ENCODE assay signal across 2 cellular contexts in genomic region chr17:73301359-73301758, GRCh38.
TF ChIP-seq lines count a peak whose summit lies in the region.

No MANE protein-coding gene starts in this region.

TF ChIP-seq in HepG2, 621 proteins besides CTCF, POLR2A, EP300 and RAD21:
- TF ChIP-seq CHD4 (IDR thresholded peaks at IDR 0.05; ENCODE audit: borderline replicate concordance, low read length) (no peak), MEIS1 (CRISPR knock-in tag; IDR thresholded peaks at IDR 0.05; ENCODE audit: borderline replicate concordance) (no peak), RBFOX2 (IDR thresholded peaks at IDR 0.05; ENCODE audit: low read depth, low read length) (0 out of 2 replicates have a peak, but pooled peaks have one; percentile 13), CSRNP2 (CRISPR knock-in tag; conservative IDR thresholded peaks at IDR 0.05; ENCODE audit: low read depth) (no peak), BRCA1 (CRISPR knock-in tag; IDR thresholded peaks at IDR 0.05) (no peak), ZNF780A (CRISPR knock-in tag; IDR thresholded peaks at IDR 0.05) (no peak), ZNF207 (IDR thresholded peaks at IDR 0.05; ENCODE audit: borderline replicate concordance) (no peak), ZNF614 (CRISPR knock-in tag; IDR thresholded peaks at IDR 0.05; ENCODE audit: borderline replicate concordance) (no peak), ZNF460 (CRISPR knock-in tag; IDR thresholded peaks at IDR 0.05; ENCODE audit: borderline replicate concordance) (peak; percentile 24; the same call in 1 of the 2 replicates)
- TF ChIP-seq, protein P1, sequence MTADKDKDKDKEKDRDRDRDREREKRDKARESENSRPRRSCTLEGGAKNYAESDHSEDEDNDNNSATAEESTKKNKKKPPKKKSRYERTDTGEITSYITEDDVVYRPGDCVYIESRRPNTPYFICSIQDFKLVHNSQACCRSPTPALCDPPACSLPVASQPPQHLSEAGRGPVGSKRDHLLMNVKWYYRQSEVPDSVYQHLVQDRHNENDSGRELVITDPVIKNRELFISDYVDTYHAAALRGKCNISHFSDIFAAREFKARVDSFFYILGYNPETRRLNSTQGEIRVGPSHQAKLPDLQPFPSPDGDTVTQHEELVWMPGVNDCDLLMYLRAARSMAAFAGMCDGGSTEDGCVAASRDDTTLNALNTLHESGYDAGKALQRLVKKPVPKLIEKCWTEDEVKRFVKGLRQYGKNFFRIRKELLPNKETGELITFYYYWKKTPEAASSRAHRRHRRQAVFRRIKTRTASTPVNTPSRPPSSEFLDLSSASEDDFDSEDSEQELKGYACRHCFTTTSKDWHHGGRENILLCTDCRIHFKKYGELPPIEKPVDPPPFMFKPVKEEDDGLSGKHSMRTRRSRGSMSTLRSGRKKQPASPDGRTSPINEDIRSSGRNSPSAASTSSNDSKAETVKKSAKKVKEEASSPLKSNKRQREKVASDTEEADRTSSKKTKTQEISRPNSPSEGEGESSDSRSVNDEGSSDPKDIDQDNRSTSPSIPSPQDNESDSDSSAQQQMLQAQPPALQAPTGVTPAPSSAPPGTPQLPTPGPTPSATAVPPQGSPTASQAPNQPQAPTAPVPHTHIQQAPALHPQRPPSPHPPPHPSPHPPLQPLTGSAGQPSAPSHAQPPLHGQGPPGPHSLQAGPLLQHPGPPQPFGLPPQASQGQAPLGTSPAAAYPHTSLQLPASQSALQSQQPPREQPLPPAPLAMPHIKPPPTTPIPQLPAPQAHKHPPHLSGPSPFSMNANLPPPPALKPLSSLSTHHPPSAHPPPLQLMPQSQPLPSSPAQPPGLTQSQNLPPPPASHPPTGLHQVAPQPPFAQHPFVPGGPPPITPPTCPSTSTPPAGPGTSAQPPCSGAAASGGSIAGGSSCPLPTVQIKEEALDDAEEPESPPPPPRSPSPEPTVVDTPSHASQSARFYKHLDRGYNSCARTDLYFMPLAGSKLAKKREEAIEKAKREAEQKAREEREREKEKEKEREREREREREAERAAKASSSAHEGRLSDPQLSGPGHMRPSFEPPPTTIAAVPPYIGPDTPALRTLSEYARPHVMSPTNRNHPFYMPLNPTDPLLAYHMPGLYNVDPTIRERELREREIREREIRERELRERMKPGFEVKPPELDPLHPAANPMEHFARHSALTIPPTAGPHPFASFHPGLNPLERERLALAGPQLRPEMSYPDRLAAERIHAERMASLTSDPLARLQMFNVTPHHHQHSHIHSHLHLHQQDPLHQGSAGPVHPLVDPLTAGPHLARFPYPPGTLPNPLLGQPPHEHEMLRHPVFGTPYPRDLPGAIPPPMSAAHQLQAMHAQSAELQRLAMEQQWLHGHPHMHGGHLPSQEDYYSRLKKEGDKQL (CRISPR knock-in tag; IDR thresholded peaks at IDR 0.05; ENCODE audit: low read depth), result no peak
TF ChIP-seq in HepG2: peak in this region for 2.

TF ChIP-seq in WTC11, 78 proteins besides CTCF, POLR2A, EP300 and RAD21:
- TF ChIP-seq SOX15 (CRISPR knock-in tag; IDR thresholded peaks at IDR 0.05), result no peak
- TF ChIP-seq KAT7 (CRISPR knock-in tag; IDR thresholded peaks at IDR 0.05; ENCODE audit: borderline replicate concordance), result no peak
- TF ChIP-seq OVOL2 (CRISPR knock-in tag; IDR thresholded peaks at IDR 0.05; ENCODE audit: borderline replicate concordance), result no peak
- TF ChIP-seq, protein P2, sequence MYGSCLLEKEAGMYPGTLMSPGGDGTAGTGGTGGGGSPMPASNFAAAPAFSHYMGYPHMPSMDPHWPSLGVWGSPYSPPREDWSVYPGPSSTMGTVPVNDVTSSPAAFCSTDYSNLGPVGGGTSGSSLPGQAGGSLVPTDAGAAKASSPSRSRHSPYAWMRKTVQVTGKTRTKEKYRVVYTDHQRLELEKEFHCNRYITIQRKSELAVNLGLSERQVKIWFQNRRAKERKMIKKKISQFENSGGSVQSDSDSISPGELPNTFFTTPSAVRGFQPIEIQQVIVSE (CRISPR knock-in tag; IDR thresholded peaks at IDR 0.05; ENCODE audit: borderline replicate concordance), result no peak
- TF ChIP-seq ZNF396 (CRISPR knock-in tag; IDR thresholded peaks at IDR 0.05; ENCODE audit: borderline replicate concordance), result no peak
- TF ChIP-seq PRDM15 (CRISPR knock-in tag; IDR thresholded peaks at IDR 0.05), result no peak
- no peak for TF ChIP-seq JUN (CRISPR knock-in tag; IDR thresholded peaks at IDR 0.05)
- no peak for TF ChIP-seq NFATC4 (CRISPR knock-in tag; IDR thresholded peaks at IDR 0.05)
- no peak for TF ChIP-seq ZNF512 (CRISPR knock-in tag; IDR thresholded peaks at IDR 0.05; ENCODE audit: borderline replicate concordance)
- TF ChIP-seq, protein P3, sequence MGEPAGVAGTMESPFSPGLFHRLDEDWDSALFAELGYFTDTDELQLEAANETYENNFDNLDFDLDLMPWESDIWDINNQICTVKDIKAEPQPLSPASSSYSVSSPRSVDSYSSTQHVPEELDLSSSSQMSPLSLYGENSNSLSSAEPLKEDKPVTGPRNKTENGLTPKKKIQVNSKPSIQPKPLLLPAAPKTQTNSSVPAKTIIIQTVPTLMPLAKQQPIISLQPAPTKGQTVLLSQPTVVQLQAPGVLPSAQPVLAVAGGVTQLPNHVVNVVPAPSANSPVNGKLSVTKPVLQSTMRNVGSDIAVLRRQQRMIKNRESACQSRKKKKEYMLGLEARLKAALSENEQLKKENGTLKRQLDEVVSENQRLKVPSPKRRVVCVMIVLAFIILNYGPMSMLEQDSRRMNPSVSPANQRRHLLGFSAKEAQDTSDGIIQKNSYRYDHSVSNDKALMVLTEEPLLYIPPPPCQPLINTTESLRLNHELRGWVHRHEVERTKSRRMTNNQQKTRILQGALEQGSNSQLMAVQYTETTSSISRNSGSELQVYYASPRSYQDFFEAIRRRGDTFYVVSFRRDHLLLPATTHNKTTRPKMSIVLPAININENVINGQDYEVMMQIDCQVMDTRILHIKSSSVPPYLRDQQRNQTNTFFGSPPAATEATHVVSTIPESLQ (CRISPR knock-in tag; IDR thresholded peaks at IDR 0.05), result no peak
- TF ChIP-seq ZNF232 (CRISPR knock-in tag; IDR thresholded peaks at IDR 0.05), result no peak
- TF ChIP-seq, protein P4, sequence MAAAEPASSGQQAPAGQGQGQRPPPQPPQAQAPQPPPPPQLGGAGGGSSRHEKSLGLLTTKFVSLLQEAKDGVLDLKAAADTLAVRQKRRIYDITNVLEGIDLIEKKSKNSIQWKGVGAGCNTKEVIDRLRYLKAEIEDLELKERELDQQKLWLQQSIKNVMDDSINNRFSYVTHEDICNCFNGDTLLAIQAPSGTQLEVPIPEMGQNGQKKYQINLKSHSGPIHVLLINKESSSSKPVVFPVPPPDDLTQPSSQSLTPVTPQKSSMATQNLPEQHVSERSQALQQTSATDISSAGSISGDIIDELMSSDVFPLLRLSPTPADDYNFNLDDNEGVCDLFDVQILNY (CRISPR knock-in tag; IDR thresholded peaks at IDR 0.05), result no peak
- no peak for TF ChIP-seq E2F1 (CRISPR knock-in tag; IDR thresholded peaks at IDR 0.05)
- no peak for TF ChIP-seq TCF7 (CRISPR knock-in tag; IDR thresholded peaks at IDR 0.05; ENCODE audit: low read depth)
- TF ChIP-seq, protein P5, sequence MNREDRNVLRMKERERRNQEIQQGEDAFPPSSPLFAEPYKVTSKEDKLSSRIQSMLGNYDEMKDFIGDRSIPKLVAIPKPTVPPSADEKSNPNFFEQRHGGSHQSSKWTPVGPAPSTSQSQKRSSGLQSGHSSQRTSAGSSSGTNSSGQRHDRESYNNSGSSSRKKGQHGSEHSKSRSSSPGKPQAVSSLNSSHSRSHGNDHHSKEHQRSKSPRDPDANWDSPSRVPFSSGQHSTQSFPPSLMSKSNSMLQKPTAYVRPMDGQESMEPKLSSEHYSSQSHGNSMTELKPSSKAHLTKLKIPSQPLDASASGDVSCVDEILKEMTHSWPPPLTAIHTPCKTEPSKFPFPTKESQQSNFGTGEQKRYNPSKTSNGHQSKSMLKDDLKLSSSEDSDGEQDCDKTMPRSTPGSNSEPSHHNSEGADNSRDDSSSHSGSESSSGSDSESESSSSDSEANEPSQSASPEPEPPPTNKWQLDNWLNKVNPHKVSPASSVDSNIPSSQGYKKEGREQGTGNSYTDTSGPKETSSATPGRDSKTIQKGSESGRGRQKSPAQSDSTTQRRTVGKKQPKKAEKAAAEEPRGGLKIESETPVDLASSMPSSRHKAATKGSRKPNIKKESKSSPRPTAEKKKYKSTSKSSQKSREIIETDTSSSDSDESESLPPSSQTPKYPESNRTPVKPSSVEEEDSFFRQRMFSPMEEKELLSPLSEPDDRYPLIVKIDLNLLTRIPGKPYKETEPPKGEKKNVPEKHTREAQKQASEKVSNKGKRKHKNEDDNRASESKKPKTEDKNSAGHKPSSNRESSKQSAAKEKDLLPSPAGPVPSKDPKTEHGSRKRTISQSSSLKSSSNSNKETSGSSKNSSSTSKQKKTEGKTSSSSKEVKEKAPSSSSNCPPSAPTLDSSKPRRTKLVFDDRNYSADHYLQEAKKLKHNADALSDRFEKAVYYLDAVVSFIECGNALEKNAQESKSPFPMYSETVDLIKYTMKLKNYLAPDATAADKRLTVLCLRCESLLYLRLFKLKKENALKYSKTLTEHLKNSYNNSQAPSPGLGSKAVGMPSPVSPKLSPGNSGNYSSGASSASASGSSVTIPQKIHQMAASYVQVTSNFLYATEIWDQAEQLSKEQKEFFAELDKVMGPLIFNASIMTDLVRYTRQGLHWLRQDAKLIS (CRISPR knock-in tag; IDR thresholded peaks at IDR 0.05; ENCODE audit: borderline replicate concordance), result no peak
- TF ChIP-seq JAZF1 (CRISPR knock-in tag; IDR thresholded peaks at IDR 0.05), result no peak
- no peak for TF ChIP-seq FOXP1 (CRISPR knock-in tag; IDR thresholded peaks at IDR 0.05; ENCODE audit: borderline replicate concordance)
- TF ChIP-seq ZNF281 (CRISPR knock-in tag; IDR thresholded peaks at IDR 0.05), result no peak
